In the genomic region with DNA sequence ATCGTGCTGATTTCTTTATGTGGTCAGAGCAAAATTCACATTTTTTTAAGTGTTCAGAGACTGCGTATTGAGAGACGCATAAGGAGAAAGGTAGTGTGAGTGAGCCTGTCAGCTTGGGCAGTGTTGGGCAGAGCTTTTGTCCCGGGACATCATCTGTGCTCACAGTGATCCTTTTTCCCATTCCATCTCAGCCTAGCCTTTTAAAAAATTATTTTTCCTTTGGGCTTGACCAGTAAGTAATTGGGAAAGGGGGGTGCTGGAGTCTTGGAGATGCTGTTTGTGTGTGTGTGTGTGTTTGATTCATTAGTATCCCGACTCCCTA, we compare ENCODE assay signal across 9 cellular contexts. TPM values are rescaled to one million over a fixed set of nuclear protein-coding genes. Genes with fewer than 3 reads are reported as not detected.
A peak's percentile ranks its signal among the peaks of the same experiment; 100 is the strongest.
DNase-seq lines count a peak whose midpoint lies in the region; ATAC-seq, FAIRE-seq and TF ChIP-seq lines count a peak whose summit lies in the region.
"Had no signal": no experiment of that assay in that cellular context is flagged by ENCODE, and none has a peak within 500 bp of the region (broad histone marks: within the 10 kb centered on the region; RNA-seq: fewer than 3 reads in every experiment).

No MANE protein-coding gene starts in this region.

- H3K27me3 Mint-ChIP-seq in activated T-cell treated with anti-CD3 and anti-CD28 coated beads, Interleukin-2, amount 50 U/mL, for 4 hours (ENCODE audit: low read depth), result no peaks in the 10 kb centered on the region

- peaks cover 74% of the 10 kb centered on the region for H3K79me2 ChIP-seq in HepG2 (ENCODE audit: insufficient read depth, low read length)

- H3K27ac ChIP-seq in adrenal gland, result peak overlapping the region in 3 of 5 donors; percentile 91 to 98 (median 92)
- peak overlapping the region; percentile 94 for H3K27ac ChIP-seq in HepG2 (ENCODE audit: extremely low read length, insufficient read depth, low read length)
- H3K27ac ChIP-seq in tibial artery, result peak overlapping the region; percentile 93 to 95

- peak overlapping the region; percentile 91 for H3K4me2 ChIP-seq in HepG2 (ENCODE audit: low read depth, low read length)

- H3K4me3 ChIP-seq in adrenal gland, result peak overlapping the region in 2 of 4 donors; percentile 90 to 93
- peak overlapping the region; percentile 92 to 94 (median 94) for H3K4me3 ChIP-seq in HepG2 (replicated peaks in 1 of 3; ENCODE audit: insufficient read depth in 1 of 3, low read depth in 2 of 3, low read length in 3 of 3)
- H3K4me3 ChIP-seq in tibial artery, result peak overlapping the region; percentile 75 to 92

- in situ Hi-C loops in HepG2 (cut with HindIII; ENCODE audit: extremely low pct_ligation_motif_present, low pct_unique_long_range_greater_than_20kb), result no loop called here

- WGBS in adrenal gland, 4 donors, result 15 to 19% (median 16%) methylated on average over 5 of the region's 5 CpGs
- WGBS in HepG2 (ENCODE audit: low lambda C conversion rate), result 10% methylated on average over 5 of the region's 5 CpGs

- no peaks in the 10 kb centered on the region for H3K27me3 ChIP-seq in adrenal gland
- H3K27me3 ChIP-seq in HepG2 (ENCODE audit: control insufficient read depth in 1 of 2, insufficient read depth in 2 of 2, low read length in 2 of 2), result no peaks in the 10 kb centered on the region; a peak in 1 of 5 replicates
- H3K27me3 ChIP-seq in tibial artery, result no peaks in the 10 kb centered on the region

- peak overlapping the region; percentile 95 for H3K4me3 Mint-ChIP-seq in activated T-cell treated with anti-CD3 and anti-CD28 coated beads, Interleukin-2, amount 50 U/mL, for 4 hours

- no peak overlapping the region for H2AFZ ChIP-seq in HepG2 (ENCODE audit: low read length)

- H4K20me1 ChIP-seq in HepG2 (ENCODE audit: insufficient read depth, low read length), result peaks cover 8% of the 10 kb centered on the region; the same call in 1 of the 2 replicates

- ATAC-seq in activated T-cell treated with anti-CD3 and anti-CD28 coated beads, Interleukin-2, amount 50 U/mL, for 4 hours, result no peak
- ATAC-seq in HepG2 (no peak; the same call in 2 of the 3 replicates), GM21528 (IDR thresholded peaks at IDR 0.05; ENCODE audit: low FRiP score, unreplicated experiment) (no peak)

- H3K36me3 ChIP-seq in adrenal gland (replicated peaks in 1 of 2), result no peaks in the 10 kb centered on the region
- H3K36me3 ChIP-seq in HepG2 (replicated peaks in 1 of 2; ENCODE audit: control insufficient read depth in 1 of 2, insufficient read depth in 2 of 2, low read length in 2 of 2), result peaks cover 2 to 6% of the 10 kb centered on the region in 2 experiments; a peak in 3 of 5 replicates
- H3K36me3 ChIP-seq in tibial artery, result peaks cover 0 to 4% (median 0%) of the 10 kb centered on the region in 3 donors

- H3K4me1 Mint-ChIP-seq in activated T-cell treated with anti-CD3 and anti-CD28 coated beads, Interleukin-2, amount 50 U/mL, for 4 hours (ENCODE audit: low read depth), result peaks cover 64% of the 10 kb centered on the region

- H3K9me3 Mint-ChIP-seq in activated T-cell treated with anti-CD3 and anti-CD28 coated beads, Interleukin-2, amount 50 U/mL, for 4 hours, result no peaks in the 10 kb centered on the region

- TSS peak; percentile 63 for BruUV-seq in HepG2 (replicated peaks; lab: Mats Ljungman, UMichigan)

- intact Hi-C loops in adrenal gland (cut with DNase I) (no loop called here), HepG2 (cut with micrococcal nuclease; ENCODE audit: unreplicated experiment) (no loop called here), tibial artery (cut with DNase I; ENCODE audit: low total_unique reads) (loop anchor here (10.0 kb wide), 1 partner anchor 212 kb away; no protein-coding TSS in a partner anchor)

- peaks cover 10% of the 10 kb centered on the region for H3K36me3 Mint-ChIP-seq in activated T-cell treated with anti-CD3 and anti-CD28 coated beads, Interleukin-2, amount 50 U/mL, for 4 hours (ENCODE audit: insufficient read depth)

- H3K9ac ChIP-seq in HepG2 (ENCODE audit: insufficient read depth, low read depth, low read length), result peak overlapping the region; percentile 96

- TF ChIP-seq CTCF in adrenal gland (IDR thresholded peaks at IDR 0.05), result no peak
- TF ChIP-seq CTCF in HepG2 (CRISPR knock-in tag; IDR thresholded peaks at IDR 0.05), result no peak
- TF ChIP-seq CTCF in tibial artery (IDR thresholded peaks at IDR 0.05), result no peak

- H3K4me1 ChIP-seq in adrenal gland (replicated peaks in 1 of 2) (peaks cover 4 to 39% of the 10 kb centered on the region in 2 donors), HepG2 (ENCODE audit: insufficient read depth, low read length) (peaks cover 69% of the 10 kb centered on the region), tibial artery (peaks cover 0 to 61% (median 20%) of the 10 kb centered on the region in 4 donors)

- TF ChIP-seq EP300 in HepG2 (IDR thresholded peaks at IDR 0.05; ENCODE audit: low read depth in 2 of 2, low read length in 2 of 2) (no peak), HepG2 (CRISPR knock-in tag; IDR thresholded peaks at IDR 0.05; ENCODE audit: borderline replicate concordance) (no peak)

- DNase-seq in activated T-cell treated with anti-CD3 and anti-CD28 coated beads, Interleukin-2, amount 50 U/mL, for 4 hours, result no peak
- DNase-seq in activated T-cell treated with anti-CD3 and anti-CD28 coated beads for 4 hours (no peak), adrenal gland (no peak), HepG2 (ENCODE audit: low spot score) (no peak), tibial artery (no peak), NCI-H526 (lab: John Stamatoyannopoulos, UW) (no peak), COLO668 (lab: John Stamatoyannopoulos, UW; ENCODE audit: unreplicated experiment) (no peak)

- TF ChIP-seq RAD21 in HepG2 (CRISPR knock-in tag; IDR thresholded peaks at IDR 0.05), result no peak

- CTCF ChIA-PET in HepG2 (lab: Yijun Ruan, JAX; ENCODE audit: low intra/inter-chr PET ratio, low total read pairs), result interaction anchor here (1.2 to 2.6 kb wide), 2 partner anchors 22 to 32 kb away, joined by 4 to 12 read pairs; no protein-coding TSS in a partner anchor

- no peak for TF ChIP-seq POLR2A in adrenal gland (IDR thresholded peaks at IDR 0.05)
- TF ChIP-seq POLR2A in HepG2 (IDR thresholded peaks at IDR 0.05; ENCODE audit: insufficient read depth in 1 of 2, low read depth in 2 of 2, low read length in 2 of 2), result no peak

- POLR2A ChIA-PET in HepG2 (lab: Yijun Ruan, JAX), result interaction anchor here (1.5 kb wide), 2 partner anchors 9 to 27 kb away, joined by 3 to 6 read pairs; no protein-coding TSS in a partner anchor

- H3K9me3 ChIP-seq in adrenal gland (replicated peaks in 1 of 3), result no peaks in the 10 kb centered on the region
- no peaks in the 10 kb centered on the region for H3K9me3 ChIP-seq in HepG2 (ENCODE audit: low read length)
- no peaks in the 10 kb centered on the region for H3K9me3 ChIP-seq in tibial artery

- no peak for FAIRE-seq in HepG2 (lab: Jason Lieb, UNC)
- FAIRE-seq: TTC549 had no signal

TF ChIP-seq in HepG2, 621 proteins besides CTCF, POLR2A, EP300 and RAD21 (continues in another document):
- TF ChIP-seq E2F2 (CRISPR knock-in tag; IDR thresholded peaks at IDR 0.05; ENCODE audit: borderline replicate concordance) (no peak), ZNF557 (CRISPR knock-in tag; IDR thresholded peaks at IDR 0.05) (no peak), CREM (IDR thresholded peaks at IDR 0.05) (0 out of 2 replicates have a peak, but pooled peaks have one; percentile 3), CREM (CRISPR knock-in tag; IDR thresholded peaks at IDR 0.05) (no peak)
- TF ChIP-seq, protein P1, sequence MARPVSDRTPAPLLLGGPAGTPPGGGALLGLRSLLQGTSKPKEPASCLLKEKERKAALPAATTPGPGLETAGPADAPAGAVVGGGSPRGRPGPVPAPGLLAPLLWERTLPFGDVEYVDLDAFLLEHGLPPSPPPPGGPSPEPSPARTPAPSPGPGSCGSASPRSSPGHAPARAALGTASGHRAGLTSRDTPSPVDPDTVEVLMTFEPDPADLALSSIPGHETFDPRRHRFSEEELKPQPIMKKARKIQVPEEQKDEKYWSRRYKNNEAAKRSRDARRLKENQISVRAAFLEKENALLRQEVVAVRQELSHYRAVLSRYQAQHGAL (CRISPR knock-in tag; IDR thresholded peaks at IDR 0.05; ENCODE audit: not compliant biosample characterization), result no peak

RNA-seq across cellular contexts. Expression of gene NRF1, which starts 1.5 kb away (rescaled TPM):
- total RNA-seq in activated T-cell treated with anti-CD3 and anti-CD28 coated beads, Interleukin-2, amount 50 U/mL, for 4 hours, result 10 to 100 TPM; 18.0 to 18.3 (median 18.3) TPM
- total RNA-seq in adrenal gland (10 to 100 TPM in 5 of 8 donors, 1 to 10 TPM in 3; 7.7 to 16.0 (median 10.8) TPM), HepG2 (2016; rRNA removed; fragmentation: Illumina TruSeq; extraction: Trizol) (10.1 and 16.2 TPM in 2 replicates)
- polyA plus RNA-seq in adrenal gland (1 to 10 TPM; 7.8 to 10.0 (median 7.9) TPM), HepG2 (2011; rRNA removed) (9.3 and 11.0 TPM in 2 replicates)
- 10.9 TPM in 2 replicates for total RNA-seq in HepG2 (2016; cell fraction: cytosol; rRNA removed; fragmentation: Illumina TruSeq; extraction: Trizol; ENCODE audit: low read depth)
- 10.6 and 17.7 TPM in 2 replicates for total RNA-seq in HepG2 (2016; cell fraction: insoluble cytoplasmic fraction; rRNA removed; fragmentation: Illumina TruSeq; extraction: Trizol)
- 9.0 and 11.3 TPM in 2 replicates for total RNA-seq in HepG2 (2016; cell fraction: membrane; rRNA removed; fragmentation: Illumina TruSeq; extraction: Trizol)
- total RNA-seq in HepG2 (2016; cell fraction: nucleus; rRNA removed; fragmentation: Illumina TruSeq; extraction: Trizol), result 17.2 and 20.8 TPM in 2 replicates
- 8.8 and 9.7 TPM in 2 replicates for polyA plus RNA-seq in HepG2 (2011; cell fraction: cytosol; rRNA removed)
- polyA plus RNA-seq in HepG2 (2011; cell fraction: nucleus; rRNA removed), result 13.7 and 15.4 TPM in 2 replicates
- 7.3 and 7.6 TPM in 2 replicates for polyA plus RNA-seq in HepG2 (2012)
- polyA plus RNA-seq in HepG2 (2016; cell fraction: cytosol; fragmentation: Illumina TruSeq; extraction: Trizol; ENCODE audit: low read depth), result 1.5 and 1.6 TPM in 2 replicates
- polyA plus RNA-seq in HepG2 (2016; cell fraction: insoluble cytoplasmic fraction; fragmentation: Illumina TruSeq; extraction: Trizol; ENCODE audit: low read depth), result 14.0 and 14.7 TPM in 2 replicates
- 3.5 and 4.0 TPM in 2 replicates for polyA plus RNA-seq in HepG2 (2016; cell fraction: membrane; fragmentation: Illumina TruSeq; extraction: Trizol; ENCODE audit: low read depth)
- polyA plus RNA-seq in HepG2 (2016; cell fraction: nucleus; fragmentation: Illumina TruSeq; extraction: Trizol; ENCODE audit: insufficient read depth, low read depth), result 17.5 and 20.4 TPM in 2 replicates
- polyA minus RNA-seq in HepG2 (2011; rRNA and poly(A)+ RNA removed; ENCODE audit: low replicate concordance), result 33.4 and 59.8 TPM in 2 replicates
- polyA minus RNA-seq in HepG2 (2011; cell fraction: cytosol; rRNA and poly(A)+ RNA removed), result 8.1 and 8.9 TPM in 2 replicates
- polyA minus RNA-seq in HepG2 (2011; cell fraction: nucleus; rRNA and poly(A)+ RNA removed), result 27.0 and 28.1 TPM in 2 replicates
